Comparison of ENCODE assay signal across 29 cellular contexts in the genomic region with DNA sequence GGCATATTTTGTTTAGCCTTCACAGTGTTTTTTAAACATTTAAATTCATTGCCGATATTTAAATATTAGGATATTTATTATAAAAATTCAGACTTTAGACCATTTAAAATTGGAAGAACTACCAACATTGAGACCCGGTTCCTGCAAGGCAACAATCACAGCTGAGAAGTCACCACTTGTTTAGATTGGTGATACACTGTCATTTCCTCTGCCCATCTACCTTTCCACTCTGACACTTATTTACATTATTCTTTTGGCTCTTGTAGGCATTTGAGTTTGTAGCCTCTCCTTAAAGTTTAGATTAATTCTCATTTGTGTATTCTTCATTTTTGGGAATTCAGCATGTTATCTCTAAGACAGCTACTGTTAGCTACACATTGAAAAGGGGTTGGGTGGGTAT. TPM values are rescaled to one million over a fixed set of nuclear protein-coding genes. Genes with fewer than 3 reads are reported as not detected.
DNase-seq lines count a peak whose midpoint lies in the region; ATAC-seq and TF ChIP-seq lines count a peak whose summit lies in the region.
"Had no signal": no experiment of that assay in that cellular context is flagged by ENCODE, and none has a peak within 500 bp of the region (broad histone marks: within the 10 kb centered on the region; RNA-seq: fewer than 3 reads in every experiment).

No MANE protein-coding gene starts in this region.

- no peaks in the 10 kb centered on the region for H3K27me3 ChIP-seq in Karpas-422 (ENCODE audit: low read length)
- H3K27me3 ChIP-seq: breast epithelium, hepatocyte had no signal

- CTCF ChIA-PET in WTC11 (lab: Charles Lee) = interaction anchor here (1.1 to 1.3 kb wide), 2 partner anchors 10 to 66 kb away, joined by 3 to 5 read pairs; a partner anchor contains a TSS

- no peak for DNase-seq in activated T-cell treated with anti-CD3 and anti-CD28 coated beads, Interleukin-2, amount 50 U/mL, for 72 hours
- no peak for DNase-seq in activated T-cell treated with anti-CD3 and anti-CD28 coated beads, Interleukin-2, amount 50 U/mL, for 24 hours
- no peak for DNase-seq in Karpas-422
- no peak for DNase-seq in activated naive CD8-positive, alpha-beta T cell treated with anti-CD3 and anti-CD28 coated beads, Interleukin-2, amount 50 U/mL, for 24 hours
- DNase-seq in stimulated activated naive B cell treated with anti-CD40 and anti-IgM and Interleukin-4, amounts not matched to agents 10 μg/mL and 1 μg/mL and 100 μg/mL, for 72 hours = no peak
- DNase-seq in WTC11 (ENCODE audit: low spot score) = no peak
- no peak for DNase-seq in Right ventricle myocardium superior
- DNase-seq: 8988T; activated CD4-positive, alpha-beta T cell treated with anti-CD3 and anti-CD28 coated beads for 36 hours; activated CD8-positive, alpha-beta memory T cell treated with anti-CD3 and anti-CD28 coated beads, Interleukin-2, amount 50 U/mL, for 48 hours; activated CD8-positive, alpha-beta T cell treated with anti-CD3 and anti-CD28 coated beads for 36 hours; AML-193; anterior cingulate cortex; DMS153; lower lobe of right lung; mucosa of descending colon; NCI-H82; nephron progenitor cell; OCI-M1; SHP77; stimulated activated CD4-positive, alpha-beta T cell treated with anti-CD3 and anti-CD28 coated beads, Interleukin-4, amount 100 ng/mL, for 24 hours; substantia nigra; trophoblast cell had no signal

- H3K9me3 Mint-ChIP-seq in activated T-cell treated with anti-CD3 and anti-CD28 coated beads, Interleukin-2, amount 50 U/mL, for 72 hours = no peaks in the 10 kb centered on the region
- no peaks in the 10 kb centered on the region for H3K9me3 Mint-ChIP-seq in activated T-cell treated with anti-CD3 and anti-CD28 coated beads, Interleukin-2, amount 50 U/mL, for 24 hours
- H3K9me3 Mint-ChIP-seq in activated naive CD8-positive, alpha-beta T cell treated with anti-CD3 and anti-CD28 coated beads, Interleukin-2, amount 50 U/mL, for 24 hours = no peaks in the 10 kb centered on the region
- H3K9me3 Mint-ChIP-seq in stimulated activated naive B cell treated with anti-CD40 and anti-IgM and Interleukin-4, amounts not matched to agents 10 μg/mL and 1 μg/mL and 100 μg/mL, for 72 hours = no peaks in the 10 kb centered on the region
- H3K9me3 Mint-ChIP-seq in WTC11 = no peaks in the 10 kb centered on the region
- H3K9me3 Mint-ChIP-seq: activated CD8-positive, alpha-beta T cell treated with anti-CD3 and anti-CD28 coated beads for 36 hours; activated naive CD4-positive, alpha-beta T cell treated with anti-CD3 and anti-CD28 coated beads, Interleukin-2, amount 50 U/mL, for 72 hours; activated T-helper 2 cell treated with anti-CD3 and anti-CD28 coated beads, Interferon-gamma antibody, Interleukin-2, Interleukin-4, amounts not matched to agents 10 μg/mL and 5 μg/mL and 100 μg/mL, durations not matched to agents 14 hours and 24 hours and 36 hours; nephron progenitor cell; T-helper 2 cell treated with Interferon-gamma antibody and Interleukin-4, amounts not matched to agents 5 μg/mL and 100 μg/mL, for 36 hours had no signal

- H3K4me3 Mint-ChIP-seq in activated T-cell treated with anti-CD3 and anti-CD28 coated beads, Interleukin-2, amount 50 U/mL, for 72 hours = no peak overlapping the region
- H3K4me3 Mint-ChIP-seq in activated T-cell treated with anti-CD3 and anti-CD28 coated beads, Interleukin-2, amount 50 U/mL, for 24 hours = no peak overlapping the region
- no peak overlapping the region for H3K4me3 Mint-ChIP-seq in activated naive CD8-positive, alpha-beta T cell treated with anti-CD3 and anti-CD28 coated beads, Interleukin-2, amount 50 U/mL, for 24 hours
- H3K4me3 Mint-ChIP-seq in stimulated activated naive B cell treated with anti-CD40 and anti-IgM and Interleukin-4, amounts not matched to agents 10 μg/mL and 1 μg/mL and 100 μg/mL, for 72 hours = no peak overlapping the region
- no peak overlapping the region for H3K4me3 Mint-ChIP-seq in WTC11
- H3K4me3 Mint-ChIP-seq: activated CD4-positive, alpha-beta T cell treated with anti-CD3 and anti-CD28 coated beads for 36 hours; activated CD8-positive, alpha-beta T cell treated with anti-CD3 and anti-CD28 coated beads for 36 hours; nephron progenitor cell; T-helper 2 cell treated with Interferon-gamma antibody and Interleukin-4, amounts not matched to agents 5 μg/mL and 100 μg/mL, for 36 hours had no signal

- peaks cover 25% of the 10 kb centered on the region; the same call in 1 of the 2 replicates for H3K36me3 ChIP-seq in Karpas-422 (ENCODE audit: insufficient read depth, low read length)
- H3K36me3 ChIP-seq: breast epithelium had no signal

- H2AFZ ChIP-seq in Karpas-422 (ENCODE audit: low read length) = no peak overlapping the region
- H2AFZ ChIP-seq: hepatocyte had no signal

- H3K79me2 ChIP-seq in Karpas-422 (ENCODE audit: low read length) = peaks cover 96% of the 10 kb centered on the region

- POLR2A ChIA-PET in WTC11 (lab: Charles Lee) = no interaction called here

- no peak overlapping the region for H3K9ac ChIP-seq in Karpas-422 (ENCODE audit: low read length)

- H3K4me2 ChIP-seq in Karpas-422 (ENCODE audit: low read depth, low read length, poor library complexity, severe bottlenecking) = no peak overlapping the region
- H3K4me2 ChIP-seq: hepatocyte had no signal

- H3K36me3 Mint-ChIP-seq in activated T-cell treated with anti-CD3 and anti-CD28 coated beads, Interleukin-2, amount 50 U/mL, for 72 hours (ENCODE audit: insufficient read depth in 2 of 2) = peaks cover 3 to 7% of the 10 kb centered on the region in 2 donors
- H3K36me3 Mint-ChIP-seq in activated T-cell treated with anti-CD3 and anti-CD28 coated beads, Interleukin-2, amount 50 U/mL, for 24 hours (ENCODE audit: low read depth) = peaks cover 37% of the 10 kb centered on the region
- peaks cover 23% of the 10 kb centered on the region for H3K36me3 Mint-ChIP-seq in activated naive CD8-positive, alpha-beta T cell treated with anti-CD3 and anti-CD28 coated beads, Interleukin-2, amount 50 U/mL, for 24 hours (ENCODE audit: low read depth)
- H3K36me3 Mint-ChIP-seq in stimulated activated naive B cell treated with anti-CD40 and anti-IgM and Interleukin-4, amounts not matched to agents 10 μg/mL and 1 μg/mL and 100 μg/mL, for 72 hours = peaks cover 28 to 41% of the 10 kb centered on the region in 2 donors
- peaks cover 8% of the 10 kb centered on the region for H3K36me3 Mint-ChIP-seq in WTC11

- no peaks in the 10 kb centered on the region for H3K9me2 ChIP-seq in Karpas-422 (replicated peaks; ENCODE audit: insufficient read depth, low read length)

- H4K20me1 ChIP-seq in Karpas-422 (ENCODE audit: insufficient read depth, low read depth, low read length) = no peaks in the 10 kb centered on the region

- no peak for ATAC-seq in activated T-cell treated with anti-CD3 and anti-CD28 coated beads, Interleukin-2, amount 50 U/mL, for 72 hours (replicated peaks in 1 of 2)
- no peak for ATAC-seq in activated naive CD8-positive, alpha-beta T cell treated with anti-CD3 and anti-CD28 coated beads, Interleukin-2, amount 50 U/mL, for 24 hours
- no peak for ATAC-seq in stimulated activated naive B cell treated with anti-CD40 and anti-IgM and Interleukin-4, amounts not matched to agents 10 μg/mL and 1 μg/mL and 100 μg/mL, for 72 hours (replicated peaks)
- ATAC-seq in WTC11 = no peak
- ATAC-seq in HG02885 (IDR thresholded peaks at IDR 0.05; ENCODE audit: poor library complexity, unreplicated experiment) = no peak
- no peak for ATAC-seq in Right ventricle myocardium superior (ENCODE audit: poor library complexity)
- ATAC-seq: activated CD4-positive, alpha-beta T cell treated with anti-CD3 and anti-CD28 coated beads for 36 hours; activated CD8-positive, alpha-beta T cell treated with anti-CD3 and anti-CD28 coated beads for 36 hours; activated naive CD4-positive, alpha-beta T cell treated with anti-CD3 and anti-CD28 coated beads, Interleukin-2, amount 50 U/mL, for 72 hours; lower lobe of right lung; mucosa of descending colon had no signal

- peak overlapping the region; percentile 42; the same call in 1 of the 2 replicates for H3K27ac ChIP-seq in Karpas-422 (ENCODE audit: low read length)
- H3K27ac ChIP-seq: hepatocyte, lower lobe of right lung had no signal

- H3K27ac Mint-ChIP-seq in activated T-cell treated with anti-CD3 and anti-CD28 coated beads, Interleukin-2, amount 50 U/mL, for 72 hours = peak overlapping the region; percentile 94
- H3K27ac Mint-ChIP-seq in activated T-cell treated with anti-CD3 and anti-CD28 coated beads, Interleukin-2, amount 50 U/mL, for 24 hours = no peak overlapping the region
- H3K27ac Mint-ChIP-seq in activated naive CD8-positive, alpha-beta T cell treated with anti-CD3 and anti-CD28 coated beads, Interleukin-2, amount 50 U/mL, for 24 hours = peak overlapping the region; percentile 7
- peak overlapping the region; percentile 56 for H3K27ac Mint-ChIP-seq in stimulated activated naive B cell treated with anti-CD40 and anti-IgM and Interleukin-4, amounts not matched to agents 10 μg/mL and 1 μg/mL and 100 μg/mL, for 72 hours
- H3K27ac Mint-ChIP-seq in WTC11 = no peak overlapping the region
- H3K27ac Mint-ChIP-seq: activated CD4-positive, alpha-beta T cell treated with anti-CD3 and anti-CD28 coated beads for 36 hours; activated naive CD4-positive, alpha-beta T cell treated with anti-CD3 and anti-CD28 coated beads, Interleukin-2, amount 50 U/mL, for 72 hours; activated T-helper 2 cell treated with anti-CD3 and anti-CD28 coated beads, Interferon-gamma antibody, Interleukin-2, Interleukin-4, amounts not matched to agents 10 μg/mL and 5 μg/mL and 100 μg/mL, durations not matched to agents 14 hours and 24 hours and 36 hours; nephron progenitor cell; T-helper 2 cell treated with Interferon-gamma antibody and Interleukin-4, amounts not matched to agents 5 μg/mL and 100 μg/mL, for 36 hours had no signal

- no peak overlapping the region for H3K4me3 ChIP-seq in Karpas-422 (ENCODE audit: low read length)
- H3K4me3 ChIP-seq: breast epithelium, hepatocyte, lower lobe of right lung, mucosa of descending colon had no signal

- H3K4me1 ChIP-seq in Karpas-422 (ENCODE audit: low read length) = peaks cover 57% of the 10 kb centered on the region
- H3K4me1 ChIP-seq: breast epithelium had no signal

- peaks cover 12% of the 10 kb centered on the region for H3K4me1 Mint-ChIP-seq in activated T-cell treated with anti-CD3 and anti-CD28 coated beads, Interleukin-2, amount 50 U/mL, for 72 hours (ENCODE audit: low read depth)
- peaks cover 29% of the 10 kb centered on the region for H3K4me1 Mint-ChIP-seq in activated T-cell treated with anti-CD3 and anti-CD28 coated beads, Interleukin-2, amount 50 U/mL, for 24 hours (ENCODE audit: low read depth)
- peaks cover 24% of the 10 kb centered on the region for H3K4me1 Mint-ChIP-seq in activated naive CD8-positive, alpha-beta T cell treated with anti-CD3 and anti-CD28 coated beads, Interleukin-2, amount 50 U/mL, for 24 hours
- H3K4me1 Mint-ChIP-seq in stimulated activated naive B cell treated with anti-CD40 and anti-IgM and Interleukin-4, amounts not matched to agents 10 μg/mL and 1 μg/mL and 100 μg/mL, for 72 hours = peaks cover 20 to 42% of the 10 kb centered on the region in 2 donors
- H3K4me1 Mint-ChIP-seq in WTC11 = peaks cover 14% of the 10 kb centered on the region

- no peak for TF ChIP-seq CTCF in WTC11 (IDR thresholded peaks at IDR 0.05)

- intact Hi-C loops in Right ventricle myocardium superior (cut with DNase I) = no loop called here

- no peaks in the 10 kb centered on the region for H3K27me3 Mint-ChIP-seq in activated T-cell treated with anti-CD3 and anti-CD28 coated beads, Interleukin-2, amount 50 U/mL, for 72 hours (ENCODE audit: low read depth)
- H3K27me3 Mint-ChIP-seq in activated T-cell treated with anti-CD3 and anti-CD28 coated beads, Interleukin-2, amount 50 U/mL, for 24 hours = no peaks in the 10 kb centered on the region
- no peaks in the 10 kb centered on the region for H3K27me3 Mint-ChIP-seq in activated naive CD8-positive, alpha-beta T cell treated with anti-CD3 and anti-CD28 coated beads, Interleukin-2, amount 50 U/mL, for 24 hours
- no peaks in the 10 kb centered on the region for H3K27me3 Mint-ChIP-seq in stimulated activated naive B cell treated with anti-CD40 and anti-IgM and Interleukin-4, amounts not matched to agents 10 μg/mL and 1 μg/mL and 100 μg/mL, for 72 hours
- H3K27me3 Mint-ChIP-seq in WTC11 (ENCODE audit: low read depth) = no peaks in the 10 kb centered on the region
- H3K27me3 Mint-ChIP-seq: activated CD4-positive, alpha-beta T cell treated with anti-CD3 and anti-CD28 coated beads for 36 hours; activated CD8-positive, alpha-beta T cell treated with anti-CD3 and anti-CD28 coated beads for 36 hours had no signal

- H3K9me3 ChIP-seq in Karpas-422 (ENCODE audit: low read length) = no peaks in the 10 kb centered on the region
- H3K9me3 ChIP-seq: breast epithelium, lower lobe of right lung, mucosa of descending colon had no signal

RNA-seq across cellular contexts. Expression of a gene that starts 10.3 kb away (rescaled TPM):
- 1 to 10 TPM; 1.7 to 2.0 TPM for total RNA-seq in activated T-cell treated with anti-CD3 and anti-CD28 coated beads, Interleukin-2, amount 50 U/mL, for 72 hours
- total RNA-seq in Karpas-422 (2014; rRNA removed; shearing (Covaris generic); ENCODE audit: low replicate concordance) = 1.1 and 3.2 TPM in 2 replicates
- 2.3 to 3.1 TPM (median 2.4 TPM) in 3 replicates for total RNA-seq in WTC11 (2021)
- total RNA-seq in Right ventricle myocardium superior = 0.35 TPM

Comparison
In these comparisons a context has a peak if more than half of its experiments do, and no peak if none do; other contexts are left out.
1. H3K27ac Mint-ChIP-seq: peak in activated T-cell treated with anti-CD3 and anti-CD28 coated beads, Interleukin-2, amount 50 U/mL, for 72 hours (single experiment), activated naive CD8-positive, alpha-beta T cell treated with anti-CD3 and anti-CD28 coated beads, Interleukin-2, amount 50 U/mL, for 24 hours (single experiment) and stimulated activated naive B cell treated with anti-CD40 and anti-IgM and Interleukin-4, amounts not matched to agents 10 μg/mL and 1 μg/mL and 100 μg/mL, for 72 hours (single experiment); none in activated T-cell treated with anti-CD3 and anti-CD28 coated beads, Interleukin-2, amount 50 U/mL, for 24 hours (single experiment) and WTC11 (single experiment).